Comparison of ENCODE assay signal across 8 cellular contexts in the genomic region with DNA sequence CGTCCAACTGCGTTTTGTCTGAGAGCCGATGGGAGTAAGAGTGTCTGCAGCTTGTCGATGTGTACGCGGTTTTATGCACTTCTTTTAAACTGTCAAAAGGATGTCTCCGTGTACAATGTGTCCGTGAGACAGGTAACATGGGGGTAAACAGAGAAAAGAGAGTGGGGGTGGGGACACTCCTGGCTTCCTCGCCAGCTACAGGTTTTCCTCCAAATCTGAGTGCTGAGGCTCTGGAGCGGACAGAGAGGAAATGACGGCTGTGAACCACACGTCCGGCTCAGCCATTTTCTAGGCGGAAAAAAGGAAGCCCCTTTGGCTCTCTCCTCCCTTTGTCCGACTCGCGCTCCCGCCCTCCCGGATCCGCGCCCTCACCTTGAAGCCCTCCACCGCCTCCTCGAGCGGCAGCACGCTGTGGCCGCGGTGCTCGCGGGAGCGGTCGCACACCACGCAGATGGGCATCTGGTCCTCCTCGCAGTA. TPM values are rescaled to one million over a fixed set of nuclear protein-coding genes. Genes with fewer than 3 reads are reported as not detected.
DNase-seq lines count a peak whose midpoint lies in the region; ATAC-seq and TF ChIP-seq lines count a peak whose summit lies in the region.

No MANE protein-coding gene starts in this region.

- peak overlapping the region; percentile 93 for H3K4me3 Mint-ChIP-seq in T-helper 1 cell treated with Interleukin-12 subunit alpha and Interleukin-12 subunit beta and Interleukin-4 antibody, amounts not matched to agents 30 μg/mL and 1 μg/mL, for 36 hours

- no peak for TF ChIP-seq CTCF in kidney epithelial cell (IDR thresholded peaks at IDR 0.05; ENCODE audit: insufficient read depth, low read length, poor library complexity, severe bottlenecking)

- ATAC-seq in GM21526 (IDR thresholded peaks at IDR 0.05; ENCODE audit: low FRiP score, unreplicated experiment), result peak; percentile 24

- H3K4me3 ChIP-seq in kidney epithelial cell (ENCODE audit: low read depth, low read length), result peak overlapping the region; percentile 91

- peaks cover 4% of the 10 kb centered on the region for H3K36me3 ChIP-seq in kidney epithelial cell (ENCODE audit: control insufficient read depth, insufficient read depth, low read length)

- peaks cover 31% of the 10 kb centered on the region for H3K4me1 Mint-ChIP-seq in T-helper 1 cell treated with Interleukin-12 subunit alpha and Interleukin-12 subunit beta and Interleukin-4 antibody, amounts not matched to agents 30 μg/mL and 1 μg/mL, for 36 hours (ENCODE audit: low read depth)

- H3K27me3 ChIP-seq in kidney epithelial cell (ENCODE audit: control insufficient read depth, insufficient read depth, low read length), result no peaks in the 10 kb centered on the region

- H3K27me3 Mint-ChIP-seq in T-helper 1 cell treated with Interleukin-12 subunit alpha and Interleukin-12 subunit beta and Interleukin-4 antibody, amounts not matched to agents 30 μg/mL and 1 μg/mL, for 36 hours (ENCODE audit: low read depth), result no peaks in the 10 kb centered on the region

- no peaks in the 10 kb centered on the region for H3K9me3 Mint-ChIP-seq in T-helper 1 cell treated with Interleukin-12 subunit alpha and Interleukin-12 subunit beta and Interleukin-4 antibody, amounts not matched to agents 30 μg/mL and 1 μg/mL, for 36 hours

- in situ Hi-C loops in G401 (cut with HindIII; ENCODE audit: low sequenced_read_pairs), result no loop called here
- in situ Hi-C loops in KBM-7 (cut with MboI; ENCODE audit: low pct_unique_long_range_greater_than_20kb, low sequenced_read_pairs), result no loop called here

- peaks cover 36% of the 10 kb centered on the region for H3K36me3 Mint-ChIP-seq in T-helper 1 cell treated with Interleukin-12 subunit alpha and Interleukin-12 subunit beta and Interleukin-4 antibody, amounts not matched to agents 30 μg/mL and 1 μg/mL, for 36 hours (ENCODE audit: low read depth)

- H3K27ac Mint-ChIP-seq in T-helper 1 cell treated with Interleukin-12 subunit alpha and Interleukin-12 subunit beta and Interleukin-4 antibody, amounts not matched to agents 30 μg/mL and 1 μg/mL, for 36 hours, result peak overlapping the region; percentile 92

- DNase-seq in G401 (ENCODE audit: low spot score) (peak; percentile 64), KBM-7 (peak; percentile 77), kidney epithelial cell (ENCODE audit: low read depth) (no peak), NCI-H526 treated with DMSO at 0.1 percent for 48 hours (lab: John Stamatoyannopoulos, UW) (no peak)
- DNase-seq in central memory CD4-positive, alpha-beta T cell, result peak; percentile 20
- peak; percentile 30 for DNase-seq in stimulated activated CD4-positive, alpha-beta T cell treated with anti-CD3 and anti-CD28 coated beads, Interleukin-4, amount 100 ng/mL, for 1 hour

RNA-seq across cellular contexts. Expression of a gene that starts 0.9 kb away (rescaled TPM):
- 126 and 144 TPM in 2 replicates for total RNA-seq in G401 (2014; rRNA removed; shearing (Covaris generic))
- total RNA-seq in kidney epithelial cell, result 101 and 119 TPM in 2 replicates

Comparison
In these comparisons a context has a peak if more than half of its experiments do, and no peak if none do; other contexts are left out.
1. DNase-seq: peak in G401 (single experiment), KBM-7 (single experiment), central memory CD4-positive, alpha-beta T cell (single experiment) and stimulated activated CD4-positive, alpha-beta T cell treated with anti-CD3 and anti-CD28 coated beads, Interleukin-4, amount 100 ng/mL, for 1 hour (single experiment); none in kidney epithelial cell (single experiment) and NCI-H526 treated with DMSO at 0.1 percent for 48 hours (single experiment).